9 cellular contexts compared by ENCODE assay signal in genomic region chr5:126801992-126802294, GRCh38. TPM values are rescaled to one million over a fixed set of nuclear protein-coding genes. Genes with fewer than 3 reads are reported as not detected.
DNase-seq lines count a peak whose midpoint lies in the region; ATAC-seq and TF ChIP-seq lines count a peak whose summit lies in the region.
"Had no signal": no experiment of that assay in that cellular context is flagged by ENCODE, and none has a peak within 500 bp of the region (broad histone marks: within the 10 kb centered on the region; RNA-seq: fewer than 3 reads in every experiment).

No MANE protein-coding gene starts in this region.

- H3K4me1 ChIP-seq in mammary epithelial cell (ENCODE audit: insufficient read depth, low read length) = peaks cover 5% of the 10 kb centered on the region
- H3K4me1 ChIP-seq in parathyroid adenoma = no peaks in the 10 kb centered on the region

- H3K27me3 ChIP-seq in mammary epithelial cell (ENCODE audit: insufficient read depth, low read length) (no peaks in the 10 kb centered on the region), parathyroid adenoma (ENCODE audit: control insufficient read depth, insufficient read depth, low read length) (no peaks in the 10 kb centered on the region)

- no peak overlapping the region for H3K4me3 Mint-ChIP-seq in activated CD4-positive, alpha-beta T cell treated with anti-CD3 and anti-CD28 coated beads, Interleukin-2, amount 10 ng/mL, durations not matched to agents 7 days and 5 days
- no peak overlapping the region for H3K4me3 Mint-ChIP-seq in activated CD8-positive, alpha-beta memory T cell treated with anti-CD3 and anti-CD28 coated beads, Interleukin-2, amount 10 ng/mL, durations not matched to agents 7 days and 5 days
- H3K4me3 Mint-ChIP-seq: activated naive CD4-positive, alpha-beta T cell treated with anti-CD3 and anti-CD28 coated beads, Interleukin-2, amount 50 U/mL, for 24 hours had no signal

- peaks cover 3% of the 10 kb centered on the region for H3K36me3 ChIP-seq in mammary epithelial cell (ENCODE audit: insufficient read depth, low read length)
- H3K36me3 ChIP-seq in parathyroid adenoma (ENCODE audit: control insufficient read depth, insufficient read depth, low read length) = no peaks in the 10 kb centered on the region

- in situ Hi-C loops in mammary epithelial cell (cut with MboI; ENCODE audit: low sequenced_read_pairs in 2 of 2) = no loop called here

- POLR2A ChIA-PET in activated CD4-positive, alpha-beta T cell treated with anti-CD3 and anti-CD28 coated beads, Interleukin-2, amount 10 ng/mL, durations not matched to agents 7 days and 5 days (lab: Charles Lee) = no interaction called here

- no peak overlapping the region for H2AFZ ChIP-seq in mammary epithelial cell (ENCODE audit: low read depth, low read length)
- no peak overlapping the region for H2AFZ ChIP-seq in parathyroid adenoma

- 53% methylated on average over 1 of the region's 1 CpG for WGBS in mammary epithelial cell (ENCODE audit: low coverage, missing lambda C conversion rate)

- H3K9me3 Mint-ChIP-seq in activated CD4-positive, alpha-beta T cell treated with anti-CD3 and anti-CD28 coated beads, Interleukin-2, amount 10 ng/mL, durations not matched to agents 7 days and 5 days = no peaks in the 10 kb centered on the region
- no peaks in the 10 kb centered on the region for H3K9me3 Mint-ChIP-seq in activated CD8-positive, alpha-beta memory T cell treated with anti-CD3 and anti-CD28 coated beads, Interleukin-2, amount 10 ng/mL, durations not matched to agents 7 days and 5 days (ENCODE audit: low read depth)
- H3K9me3 Mint-ChIP-seq: activated naive CD4-positive, alpha-beta T cell treated with anti-CD3 and anti-CD28 coated beads, Interleukin-2, amount 50 U/mL, for 24 hours had no signal

- peaks cover 82% of the 10 kb centered on the region for H3K79me2 ChIP-seq in mammary epithelial cell (ENCODE audit: insufficient read depth, low read length)
- peaks cover 7% of the 10 kb centered on the region for H3K79me2 ChIP-seq in parathyroid adenoma

- H3K4me2 ChIP-seq in mammary epithelial cell (ENCODE audit: insufficient read depth, low read depth, low read length) (no peak overlapping the region), parathyroid adenoma (ENCODE audit: low read length) (no peak overlapping the region)

- intact Hi-C loops in mammary epithelial cell (cut with micrococcal nuclease) = loop anchor here (1.0 to 5.0 kb wide), 5 partner anchors 21 to 465 kb away; no protein-coding TSS in a partner anchor

- no peaks in the 10 kb centered on the region for H3K27me3 Mint-ChIP-seq in activated CD4-positive, alpha-beta T cell treated with anti-CD3 and anti-CD28 coated beads, Interleukin-2, amount 10 ng/mL, durations not matched to agents 7 days and 5 days
- no peaks in the 10 kb centered on the region for H3K27me3 Mint-ChIP-seq in activated CD8-positive, alpha-beta memory T cell treated with anti-CD3 and anti-CD28 coated beads, Interleukin-2, amount 10 ng/mL, durations not matched to agents 7 days and 5 days
- H3K27me3 Mint-ChIP-seq: activated naive CD4-positive, alpha-beta T cell treated with anti-CD3 and anti-CD28 coated beads, Interleukin-2, amount 50 U/mL, for 24 hours had no signal

- peak; percentile 20 to 47 for TF ChIP-seq CTCF in mammary epithelial cell (conservative IDR thresholded peaks at IDR 0.05 in 1 of 2, IDR thresholded peaks at IDR 0.05 in 1 of 2; ENCODE audit: extremely low read depth in 1 of 2, insufficient read depth in 1 of 2, low read depth in 1 of 2, low read length in 2 of 2)
- peak; percentile 15 for TF ChIP-seq CTCF in parathyroid adenoma (IDR thresholded peaks at IDR 0.05)

- peaks cover 49% of the 10 kb centered on the region for H3K4me1 Mint-ChIP-seq in activated CD4-positive, alpha-beta T cell treated with anti-CD3 and anti-CD28 coated beads, Interleukin-2, amount 10 ng/mL, durations not matched to agents 7 days and 5 days
- peaks cover 55% of the 10 kb centered on the region for H3K4me1 Mint-ChIP-seq in activated CD8-positive, alpha-beta memory T cell treated with anti-CD3 and anti-CD28 coated beads, Interleukin-2, amount 10 ng/mL, durations not matched to agents 7 days and 5 days

- DNase-seq in activated CD4-positive, alpha-beta T cell treated with anti-CD3 and anti-CD28 coated beads, Interleukin-2, amount 10 ng/mL, durations not matched to agents 7 days and 5 days = peak; percentile 38
- no peak for DNase-seq in activated CD4-positive, alpha-beta T cell treated with anti-CD3 and anti-CD28 coated beads, Interleukin-2, amount 50 U/mL, for 4 hours
- DNase-seq in mammary epithelial cell = peak; percentile 22
- no peak for DNase-seq in NCI-H2107 treated with DMSO at 0.1 percent for 48 hours (lab: John Stamatoyannopoulos, UW; ENCODE audit: unreplicated experiment)
- DNase-seq in NCI-H2107 (lab: John Stamatoyannopoulos, UW) = no peak
- DNase-seq in activated CD8-positive, alpha-beta memory T cell treated with anti-CD3 and anti-CD28 coated beads, Interleukin-2, amount 10 ng/mL, durations not matched to agents 7 days and 5 days = no peak

- H3K9ac ChIP-seq in mammary epithelial cell (ENCODE audit: insufficient read depth, low read length) (no peak overlapping the region), parathyroid adenoma (no peak overlapping the region)

- dilution Hi-C loops in mammary epithelial cell (cut with HindIII; ENCODE audit: low sequenced_read_pairs) = no loop called here

- H3K4me3 ChIP-seq in mammary epithelial cell (replicated peaks in 1 of 3; ENCODE audit: insufficient read depth in 1 of 3, low read depth in 2 of 3, low read length in 3 of 3) (no peak overlapping the region), parathyroid adenoma (ENCODE audit: low read depth, low read length) (no peak overlapping the region)

- CTCF ChIA-PET in activated CD4-positive, alpha-beta T cell treated with anti-CD3 and anti-CD28 coated beads, Interleukin-2, amount 10 ng/mL, durations not matched to agents 7 days and 5 days (lab: Charles Lee) = interaction anchor here (0.9 to 2.4 kb wide), 3 partner anchors 10 to 36 kb away, joined by 3 to 11 read pairs (median 5); partner anchors contain the start of gene LMNB1
- CTCF ChIA-PET in mammary epithelial cell (lab: Charles Lee; ENCODE audit: low non-redundant PET) = interaction anchor here (0.6 kb wide), 2 partner anchors 10 to 24 kb away, joined by 8 read pairs; no protein-coding TSS in a partner anchor
- CTCF ChIA-PET in activated CD8-positive, alpha-beta memory T cell treated with anti-CD3 and anti-CD28 coated beads, Interleukin-2, amount 10 ng/mL, durations not matched to agents 7 days and 5 days (lab: Charles Lee) = interaction anchor here (0.5 to 4.4 kb wide), 13 partner anchors 10 to 207 kb away, joined by 3 to 27 read pairs (median 5); partner anchors contain the start of genes ALDH7A1 and PHAX

- no peak overlapping the region for H3K27ac ChIP-seq in mammary epithelial cell (ENCODE audit: insufficient read depth, low read depth, low read length)
- no peak overlapping the region for H3K27ac ChIP-seq in parathyroid adenoma

- peak; percentile 53 for ATAC-seq in HG03432 (IDR thresholded peaks at IDR 0.05; ENCODE audit: unreplicated experiment)
- no peak for ATAC-seq in activated CD8-positive, alpha-beta memory T cell treated with anti-CD3 and anti-CD28 coated beads, Interleukin-2, amount 10 ng/mL, durations not matched to agents 7 days and 5 days

- H3K27ac Mint-ChIP-seq in activated CD4-positive, alpha-beta T cell treated with anti-CD3 and anti-CD28 coated beads, Interleukin-2, amount 10 ng/mL, durations not matched to agents 7 days and 5 days = peak overlapping the region; percentile 46
- no peak overlapping the region for H3K27ac Mint-ChIP-seq in activated CD8-positive, alpha-beta memory T cell treated with anti-CD3 and anti-CD28 coated beads, Interleukin-2, amount 10 ng/mL, durations not matched to agents 7 days and 5 days
- H3K27ac Mint-ChIP-seq: activated naive CD4-positive, alpha-beta T cell treated with anti-CD3 and anti-CD28 coated beads, Interleukin-2, amount 50 U/mL, for 24 hours had no signal

- peaks cover 38% of the 10 kb centered on the region for H3K36me3 Mint-ChIP-seq in activated CD4-positive, alpha-beta T cell treated with anti-CD3 and anti-CD28 coated beads, Interleukin-2, amount 10 ng/mL, durations not matched to agents 7 days and 5 days (ENCODE audit: low read depth)
- H3K36me3 Mint-ChIP-seq in activated CD8-positive, alpha-beta memory T cell treated with anti-CD3 and anti-CD28 coated beads, Interleukin-2, amount 10 ng/mL, durations not matched to agents 7 days and 5 days = peaks cover 44% of the 10 kb centered on the region

- BruUV-seq in mammary epithelial cell (replicated peaks; lab: Mats Ljungman, UMichigan) = no TSS peak

- H3K9me3 ChIP-seq in mammary epithelial cell (replicated peaks; ENCODE audit: insufficient read depth, low read length) = no peaks in the 10 kb centered on the region
- H3K9me3 ChIP-seq in parathyroid adenoma (ENCODE audit: control insufficient read depth, low read length) = no peaks in the 10 kb centered on the region

- no peaks in the 10 kb centered on the region for H4K20me1 ChIP-seq in mammary epithelial cell (ENCODE audit: insufficient read depth, low read length)

RNA-seq across cellular contexts. Expression of gene LMNB1, which starts 25.0 kb away (rescaled TPM):
- total RNA-seq in activated CD4-positive, alpha-beta T cell treated with anti-CD3 and anti-CD28 coated beads, Interleukin-2, amount 10 ng/mL, durations not matched to agents 7 days and 5 days = 100 to 1,000 TPM; 326 to 337 TPM
- total RNA-seq in mammary epithelial cell = 10 to 100 TPM in 1 of 2 donors, 1 to 10 TPM in 1; 5.2 to 36.3 TPM
- 28.8 TPM for polyA plus RNA-seq in mammary epithelial cell
- polyA minus RNA-seq in mammary epithelial cell = 35.5 TPM
- 100 to 1,000 TPM; 323 to 364 TPM for total RNA-seq in activated CD8-positive, alpha-beta memory T cell treated with anti-CD3 and anti-CD28 coated beads, Interleukin-2, amount 10 ng/mL, durations not matched to agents 7 days and 5 days

Comparison
In these comparisons a context has a peak if more than half of its experiments do, and no peak if none do; other contexts are left out.
1. DNase-seq: peak in activated CD4-positive, alpha-beta T cell treated with anti-CD3 and anti-CD28 coated beads, Interleukin-2, amount 10 ng/mL, durations not matched to agents 7 days and 5 days (single experiment) and mammary epithelial cell (single experiment); none in activated CD4-positive, alpha-beta T cell treated with anti-CD3 and anti-CD28 coated beads, Interleukin-2, amount 50 U/mL, for 4 hours (0 of 2), NCI-H2107 treated with DMSO at 0.1 percent for 48 hours (single experiment), NCI-H2107 (single experiment) and activated CD8-positive, alpha-beta memory T cell treated with anti-CD3 and anti-CD28 coated beads, Interleukin-2, amount 10 ng/mL, durations not matched to agents 7 days and 5 days (single experiment).
2. RNA of gene LMNB1, which starts 25.0 kb away (total RNA-seq): 323 to 364 TPM in activated CD8-positive, alpha-beta memory T cell treated with anti-CD3 and anti-CD28 coated beads, Interleukin-2, amount 10 ng/mL, durations not matched to agents 7 days and 5 days and 326 to 337 TPM in activated CD4-positive, alpha-beta T cell treated with anti-CD3 and anti-CD28 coated beads, Interleukin-2, amount 10 ng/mL, durations not matched to agents 7 days and 5 days; 5.2 to 36.3 TPM in mammary epithelial cell; every median in the first group is over 4 times any median in the second.